In genomic region chr13:71787461-71787860, GRCh38 we compare ENCODE assay signal across 24 cellular contexts.
A peak's percentile ranks its signal among the peaks of the same experiment; 100 is the strongest.
DNase-seq lines count a peak whose midpoint lies in the region; ATAC-seq, FAIRE-seq and TF ChIP-seq lines count a peak whose summit lies in the region.
"Had no signal": no experiment of that assay in that cellular context is flagged by ENCODE, and none has a peak within 500 bp of the region (broad histone marks: within the 10 kb centered on the region; RNA-seq: fewer than 3 reads in every experiment).

No MANE protein-coding gene starts in this region.

- H3K27ac Mint-ChIP-seq in nephron = peak overlapping the region; percentile 74 to 93 (median 89)
- H3K27ac Mint-ChIP-seq: B cell had no signal

- peaks cover 32% of the 10 kb centered on the region for H3K36me3 Mint-ChIP-seq in nephron (ENCODE audit: low read depth)

- H3K4me1 ChIP-seq in right cardiac atrium (ENCODE audit: control insufficient read depth, insufficient read depth, low read length) (no peaks in the 10 kb centered on the region), right atrium auricular region (no peaks in the 10 kb centered on the region), endocrine pancreas (ENCODE audit: control insufficient read depth, insufficient read depth, low read length) (peaks cover 55% of the 10 kb centered on the region)
- H3K4me1 ChIP-seq: Peyer's patch, SJSA1 had no signal

- no peak overlapping the region for H3K4me3 ChIP-seq in right cardiac atrium (ENCODE audit: low read length)
- H3K4me3 ChIP-seq in right atrium auricular region = no peak overlapping the region
- peak overlapping the region; percentile 67 for H3K4me3 ChIP-seq in endocrine pancreas (ENCODE audit: control insufficient read depth, insufficient read depth, low read length)
- H3K4me3 ChIP-seq in dorsolateral prefrontal cortex = no peak overlapping the region
- H3K4me3 ChIP-seq: Peyer's patch, SJSA1 had no signal

- 64% methylated on average over 9 of the region's 9 CpGs for WGBS in right cardiac atrium

- H3K4me3 Mint-ChIP-seq in nephron = peak overlapping the region in 1 of 3 experiments; percentile 3
- H3K4me3 Mint-ChIP-seq: B cell, CD14-positive monocyte, H9 had no signal

- intact Hi-C loops in right cardiac atrium (cut with DNase I) (no loop called here), dorsolateral prefrontal cortex (cut with DNase I) (no loop called here)

- H3K9me3 Mint-ChIP-seq in nephron = no peaks in the 10 kb centered on the region
- H3K9me3 Mint-ChIP-seq: H9 had no signal

- no peak for TF ChIP-seq CTCF in right atrium auricular region (IDR thresholded peaks at IDR 0.05)
- TF ChIP-seq CTCF in nephron (IDR thresholded peaks at IDR 0.05; ENCODE audit: unreplicated experiment in 3 of 3) = no peak
- TF ChIP-seq CTCF in dorsolateral prefrontal cortex (IDR thresholded peaks at IDR 0.05 in 54 of 56, conservative IDR thresholded peaks at IDR 0.05 in 2 of 56; ENCODE audit: low read depth in 1 of 56, partially characterized antibody in 56 of 56) = no peak

- peak in 1 of 3 donors; percentile 35 for DNase-seq in right cardiac atrium
- DNase-seq in right atrium auricular region (ENCODE audit: low spot score) = no peak
- DNase-seq in urothelium cell line (ENCODE audit: low spot score) = no peak
- no peak for DNase-seq in mucosa of gallbladder (ENCODE audit: low spot score)
- no peak for DNase-seq in dorsolateral prefrontal cortex
- DNase-seq: DMS53, EL, GF-D8, H9, IMR-90, NCI-H1092 treated with DMSO at 0.1 percent for 48 hours, NCI-H1436 treated with DMSO at 0.1 percent for 48 hours, NCI-H1930, NCI-H226, NCI-H510A treated with DMSO at 0.1 percent for 48 hours, NCI-H748 treated with DMSO at 0.1 percent for 48 hours, Peyer's patch had no signal

- H3K9me3 ChIP-seq in right cardiac atrium (ENCODE audit: control insufficient read depth, low read length) (no peaks in the 10 kb centered on the region), right atrium auricular region (no peaks in the 10 kb centered on the region), endocrine pancreas (ENCODE audit: control insufficient read depth, low read length) (no peaks in the 10 kb centered on the region)
- H3K9me3 ChIP-seq: Peyer's patch, SJSA1 had no signal

- H3K27me3 ChIP-seq in right cardiac atrium (ENCODE audit: control insufficient read depth, insufficient read depth) (no peaks in the 10 kb centered on the region), right atrium auricular region (no peaks in the 10 kb centered on the region), endocrine pancreas (ENCODE audit: control insufficient read depth, insufficient read depth, low read length) (no peaks in the 10 kb centered on the region), dorsolateral prefrontal cortex (no peaks in the 10 kb centered on the region)
- H3K27me3 ChIP-seq: Peyer's patch, SJSA1 had no signal

- no peaks in the 10 kb centered on the region for H3K27me3 Mint-ChIP-seq in nephron (ENCODE audit: low read depth)
- H3K27me3 Mint-ChIP-seq: B cell had no signal

- ATAC-seq in right cardiac atrium = peak; percentile 48 to 53

- H3K4me1 Mint-ChIP-seq in nephron = peaks cover 16% of the 10 kb centered on the region
- H3K4me1 Mint-ChIP-seq: B cell had no signal

- H3K36me3 ChIP-seq in right atrium auricular region (no peaks in the 10 kb centered on the region), endocrine pancreas (ENCODE audit: control insufficient read depth, insufficient read depth, low read length) (no peaks in the 10 kb centered on the region)
- H3K36me3 ChIP-seq: Peyer's patch, SJSA1 had no signal

- no peak overlapping the region for H3K9ac ChIP-seq in endocrine pancreas (ENCODE audit: control insufficient read depth, insufficient read depth, low read length)
- H3K9ac ChIP-seq: KMS-11 had no signal

- no peak for FAIRE-seq in urothelium cell line (lab: Jason Lieb, UNC)
- FAIRE-seq: A204.1 had no signal

- H3K27ac ChIP-seq in right cardiac atrium (ENCODE audit: low read length) (no peak overlapping the region), right atrium auricular region (no peak overlapping the region), dorsolateral prefrontal cortex (no peak overlapping the region)
- H3K27ac ChIP-seq: KMS-11, Peyer's patch, SJSA1 had no signal
